8 cellular contexts compared by ENCODE assay signal in genomic region chr1:15409400-15410222, GRCh38. TPM values are rescaled to one million over a fixed set of nuclear protein-coding genes. Genes with fewer than 3 reads are reported as not detected.
A peak's percentile ranks its signal among the peaks of the same experiment; 100 is the strongest.
DNase-seq lines count a peak whose midpoint lies in the region; ATAC-seq and TF ChIP-seq lines count a peak whose summit lies in the region.

A gene with protein sequence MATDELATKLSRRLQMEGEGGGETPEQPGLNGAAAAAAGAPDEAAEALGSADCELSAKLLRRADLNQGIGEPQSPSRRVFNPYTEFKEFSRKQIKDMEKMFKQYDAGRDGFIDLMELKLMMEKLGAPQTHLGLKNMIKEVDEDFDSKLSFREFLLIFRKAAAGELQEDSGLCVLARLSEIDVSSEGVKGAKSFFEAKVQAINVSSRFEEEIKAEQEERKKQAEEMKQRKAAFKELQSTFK (plus strand): TSS chr1:15409888. CDS start chr1:15409972, 84 bp downstream.

- H3K27ac ChIP-seq in ACC112 (ENCODE audit: low read depth, low read length) (peak within 1 kb of the TSS; percentile 37; the same call in 1 of the 2 replicates), colonic mucosa (peak within 1 kb of the TSS; percentile 76)

- H3K4me1 ChIP-seq in ACC112 (ENCODE audit: control insufficient read depth, insufficient read depth, low read length, unreplicated experiment) (peaks cover 41% of the 10 kb centered on the region), colonic mucosa (peaks cover 20% of the 10 kb centered on the region)

- DNase-seq in NCI-H510A (lab: John Stamatoyannopoulos, UW) (peak; percentile 92), colonic mucosa (peak; percentile 89), left lobe of liver (ENCODE audit: low spot score) (peak; percentile 86)
- peak; percentile 88 for DNase-seq in activated CD4-positive, alpha-beta T cell treated with anti-CD3 and anti-CD28 coated beads for 48 hours
- peak; percentile 86 to 89 for DNase-seq in stimulated activated CD4-positive, alpha-beta T cell treated with anti-CD3 and anti-CD28 coated beads, Interleukin-2, amount 100 ng/mL, for 24 hours

- H3K27me3 ChIP-seq in ACC112 (ENCODE audit: insufficient read depth, low read length) (no peaks in the 10 kb centered on the region), colonic mucosa (no peaks in the 10 kb centered on the region)

- no peaks in the 10 kb centered on the region for H3K9me3 ChIP-seq in colonic mucosa

- TF ChIP-seq CTCF in colonic mucosa (IDR thresholded peaks at IDR 0.05) = no peak

- ATAC-seq in GM18868 (IDR thresholded peaks at IDR 0.05; ENCODE audit: unreplicated experiment) (peak; percentile 72), HG03139 (IDR thresholded peaks at IDR 0.05; ENCODE audit: unreplicated experiment) (peak; percentile 65), left lobe of liver (peak; percentile 97)

- H2AFZ ChIP-seq in ACC112 (ENCODE audit: low read length, unreplicated experiment) = peak within 1 kb of the TSS; percentile 27

- H3K79me2 ChIP-seq in ACC112 (ENCODE audit: control insufficient read depth, insufficient read depth, low read length, unreplicated experiment) = peaks cover 49% of the 10 kb centered on the region

- peak within 1 kb of the TSS; percentile 94 to 100 for H3K9ac ChIP-seq in colonic mucosa (ENCODE audit: low read depth in 2 of 2, low read length in 2 of 2)

- no peaks in the 10 kb centered on the region for H3K36me3 ChIP-seq in ACC112 (ENCODE audit: insufficient read depth, low read length)
- no peaks in the 10 kb centered on the region for H3K36me3 ChIP-seq in colonic mucosa

- H3K4me3 ChIP-seq in ACC112 (ENCODE audit: low read depth, low read length) = peak within 1 kb of the TSS; percentile 94
- H3K4me3 ChIP-seq in colonic mucosa = peak within 1 kb of the TSS; percentile 81

- intact Hi-C loops in colonic mucosa (cut with DNase I) = no loop called here

RNA-seq across cellular contexts. Expression of the gene that starts here (rescaled TPM):
- 100 to 1,000 TPM; 160 to 191 TPM for total RNA-seq in colonic mucosa
- 11.4 TPM for total RNA-seq in left lobe of liver

Comparison
In these comparisons a context has a peak if more than half of its experiments do, and no peak if none do; other contexts are left out.
1. Peak in every context shown above with its lines: DNase-seq, ATAC-seq, H3K4me3 ChIP-seq and H3K27ac ChIP-seq.
2. RNA of the gene that starts here (total RNA-seq): 160 to 191 TPM in colonic mucosa; 11.4 TPM in left lobe of liver (single experiment); every median in the first group is over 10 times any median in the second.